8 cellular contexts compared by ENCODE assay signal in genomic region chr3:98329392-98330124, GRCh38.
DNase-seq lines count a peak whose midpoint lies in the region; ATAC-seq and TF ChIP-seq lines count a peak whose summit lies in the region.

No MANE protein-coding gene starts in this region.

- H3K4me3 ChIP-seq in AG09309 (ENCODE audit: control insufficient read depth, low read depth, low read length): no peak overlapping the region

- DNase-seq in AG09309 (ENCODE audit: low read depth) (peak; percentile 11), GM13976 (ENCODE audit: low spot score) (peak; percentile 41), NCI-H1694 treated with DMSO at 0.1 percent for 48 hours (lab: John Stamatoyannopoulos, UW) (peak; percentile 24), ecto neural progenitor cell (ENCODE audit: low spot score) (peak; percentile 62), medulla oblongata (ENCODE audit: extremely low spot score) (peak; percentile 81), stromal cell of bone marrow (ENCODE audit: low read depth) (peak; percentile 20)
- DNase-seq in activated CD4-positive, alpha-beta T cell treated with anti-CD3 and anti-CD28 coated beads for 1 hour: peak; percentile 16

- in situ Hi-C loops in GM13976 (cut with MboI; ENCODE audit: low sequenced_read_pairs, unreplicated experiment): loop anchor here (5.0 to 25.0 kb wide), 4 partner anchors 255 to 542 kb away; no protein-coding TSS in a partner anchor

- TF ChIP-seq CTCF in AG09309 (IDR thresholded peaks at IDR 0.05; ENCODE audit: control insufficient read depth, insufficient read depth, low read depth, low read length, missing control alignments): peak; percentile 77
- TF ChIP-seq CTCF in GM13976 (IDR thresholded peaks at IDR 0.05; ENCODE audit: borderline replicate concordance, control extremely low read depth, extremely low read depth, insufficient read depth, missing control alignments): peak; percentile 81

- peak; percentile 73 for ATAC-seq in HG02798 (IDR thresholded peaks at IDR 0.05; ENCODE audit: poor library complexity, unreplicated experiment)

Comparison
In these comparisons a context has a peak if more than half of its experiments do, and no peak if none do; other contexts are left out.
1. DNase-seq: peak in every context shown above with its lines; median percentile 81 in medulla oblongata; 62 in ecto neural progenitor cell; 41 in GM13976; 24 in NCI-H1694 treated with DMSO at 0.1 percent for 48 hours; 20 in stromal cell of bone marrow; 16 in activated CD4-positive, alpha-beta T cell treated with anti-CD3 and anti-CD28 coated beads for 1 hour; 11 in AG09309.